In genomic region chr9:5872496-5872895, GRCh38 we compare ENCODE assay signal across 21 cellular contexts. TPM values are rescaled to one million over a fixed set of nuclear protein-coding genes. Genes with fewer than 3 reads are reported as not detected.
A peak's percentile ranks its signal among the peaks of the same experiment; 100 is the strongest.
DNase-seq lines count a peak whose midpoint lies in the region; ATAC-seq, FAIRE-seq and TF ChIP-seq lines count a peak whose summit lies in the region.
"Had no signal": no experiment of that assay in that cellular context is flagged by ENCODE, and none has a peak within 500 bp of the region (broad histone marks: within the 10 kb centered on the region; RNA-seq: fewer than 3 reads in every experiment).

No MANE protein-coding gene starts in this region.

- no peak overlapping the region for H3K27ac ChIP-seq in left lung
- no peak overlapping the region for H3K27ac ChIP-seq in upper lobe of right lung
- no peak overlapping the region for H3K27ac ChIP-seq in coronary artery

- H3K4me3 ChIP-seq in left lung (no peak overlapping the region), upper lobe of right lung (no peak overlapping the region), coronary artery (no peak overlapping the region)
- H3K4me3 ChIP-seq: GM12878, K562 had no signal

- peak overlapping the region in 1 of 2 donors; percentile 74 for H3K27ac Mint-ChIP-seq in natural killer cell
- H3K27ac Mint-ChIP-seq in natural killer cell treated with Interleukin-12 subunit alpha and Interleukin-12 subunit beta and Interleukin-15 and Interleukin-18, amount 100 ng/mL, for 72 hours = peak overlapping the region in 1 of 2 donors; percentile 70
- H3K27ac Mint-ChIP-seq: CD4-positive, CD25-positive, alpha-beta regulatory T cell had no signal

- H3K4me1 ChIP-seq in left lung (no peaks in the 10 kb centered on the region), upper lobe of right lung (no peaks in the 10 kb centered on the region)

- H3K4me1 Mint-ChIP-seq in natural killer cell = peaks cover 50 to 52% of the 10 kb centered on the region in 2 donors
- H3K4me1 Mint-ChIP-seq in natural killer cell treated with Interleukin-12 subunit alpha and Interleukin-12 subunit beta and Interleukin-15 and Interleukin-18, amount 100 ng/mL, for 72 hours (ENCODE audit: low read depth in 2 of 2) = peaks cover 32 to 39% of the 10 kb centered on the region in 2 donors

- H3K27me3 Mint-ChIP-seq in natural killer cell (ENCODE audit: low read depth in 2 of 2) = no peaks in the 10 kb centered on the region
- no peaks in the 10 kb centered on the region for H3K27me3 Mint-ChIP-seq in natural killer cell treated with Interleukin-12 subunit alpha and Interleukin-12 subunit beta and Interleukin-15 and Interleukin-18, amount 100 ng/mL, for 72 hours
- H3K27me3 Mint-ChIP-seq: CD4-positive, CD25-positive, alpha-beta regulatory T cell had no signal

- H3K9me3 ChIP-seq in left lung (no peaks in the 10 kb centered on the region), upper lobe of right lung (no peaks in the 10 kb centered on the region)

- peak; percentile 95 for FAIRE-seq in endometrium (lab: Jason Lieb, UNC)
- FAIRE-seq: A204.1, GM12878, GM18507, HTR-8/SVneo, K562 had no signal

- intact Hi-C loops in natural killer cell (cut with micrococcal nuclease) = no loop called here
- intact Hi-C loops in left lung (cut with DNase I) = no loop called here
- intact Hi-C loops in upper lobe of right lung (cut with DNase I) = no loop called here

- ATAC-seq in natural killer cell (no peak), left lung (peak; percentile 26), upper lobe of right lung (peak; percentile 7)
- no peak for ATAC-seq in natural killer cell treated with Interleukin-12 subunit alpha and Interleukin-12 subunit beta and Interleukin-15 and Interleukin-18, amount 100 ng/mL, for 72 hours
- ATAC-seq: GM12878, K562 had no signal

- H3K4me3 Mint-ChIP-seq in natural killer cell = peak overlapping the region; percentile 45
- no peak overlapping the region for H3K4me3 Mint-ChIP-seq in natural killer cell treated with Interleukin-12 subunit alpha and Interleukin-12 subunit beta and Interleukin-15 and Interleukin-18, amount 100 ng/mL, for 72 hours
- H3K4me3 Mint-ChIP-seq: CD4-positive, CD25-positive, alpha-beta regulatory T cell had no signal

- no peaks in the 10 kb centered on the region for H3K27me3 ChIP-seq in left lung
- no peaks in the 10 kb centered on the region for H3K27me3 ChIP-seq in upper lobe of right lung

- DNase-seq in natural killer cell (no peak), left lung (no peak), upper lobe of right lung (no peak), T-helper 9 cell (no peak), iPS-NIHi7 (ENCODE audit: extremely low spot score) (no peak), coronary artery (ENCODE audit: low spot score) (no peak)
- DNase-seq in natural killer cell treated with Interleukin-12 subunit alpha and Interleukin-12 subunit beta and Interleukin-15 and Interleukin-18, amount 100 ng/mL, for 72 hours (ENCODE audit: low spot score) = no peak
- DNase-seq: AML-193; CD4-positive, CD25-positive, alpha-beta regulatory T cell; DMS53; NCI-H1436 treated with DMSO at 0.1 percent for 48 hours; NCI-H2081 treated with DMSO at 0.1 percent for 48 hours; NCI-H226; NCI-H526 treated with DMSO at 0.1 percent for 48 hours had no signal

- H3K36me3 ChIP-seq in left lung (no peaks in the 10 kb centered on the region), upper lobe of right lung (no peaks in the 10 kb centered on the region)

- no peak for TF ChIP-seq CTCF in natural killer cell (IDR thresholded peaks at IDR 0.05)
- TF ChIP-seq CTCF in left lung (IDR thresholded peaks at IDR 0.05) = no peak
- TF ChIP-seq CTCF in upper lobe of right lung (IDR thresholded peaks at IDR 0.05) = no peak
- no peak for TF ChIP-seq CTCF in coronary artery (IDR thresholded peaks at IDR 0.05)

- no peaks in the 10 kb centered on the region for H3K36me3 Mint-ChIP-seq in natural killer cell
- no peaks in the 10 kb centered on the region for H3K36me3 Mint-ChIP-seq in natural killer cell treated with Interleukin-12 subunit alpha and Interleukin-12 subunit beta and Interleukin-15 and Interleukin-18, amount 100 ng/mL, for 72 hours

- no peaks in the 10 kb centered on the region for H3K9me3 Mint-ChIP-seq in natural killer cell
- H3K9me3 Mint-ChIP-seq in natural killer cell treated with Interleukin-12 subunit alpha and Interleukin-12 subunit beta and Interleukin-15 and Interleukin-18, amount 100 ng/mL, for 72 hours = peaks cover 5% of the 10 kb centered on the region

RNA-seq across cellular contexts. Expression of gene MLANA, which starts 18.2 kb away (rescaled TPM):
- total RNA-seq in natural killer cell = not detected
- not detected for total RNA-seq in natural killer cell treated with Interleukin-12 subunit alpha and Interleukin-12 subunit beta and Interleukin-15 and Interleukin-18, amount 100 ng/mL, for 72 hours
- not detected for total RNA-seq in left lung
- not detected for total RNA-seq in upper lobe of right lung
- total RNA-seq: CD4-positive, CD25-positive, alpha-beta regulatory T cell; K562; OCI-LY7 had no signal

RNA-seq across cellular contexts. Expression of gene ERMP1, which starts 39.6 kb away (rescaled TPM):
- total RNA-seq in natural killer cell (10 to 100 TPM; 24.7 to 52.0 (median 29.3) TPM), left lung (10 to 100 TPM; 21.5 to 28.7 TPM), upper lobe of right lung (34.8 TPM)
- 10 to 100 TPM; 17.7 to 28.0 TPM for total RNA-seq in natural killer cell treated with Interleukin-12 subunit alpha and Interleukin-12 subunit beta and Interleukin-15 and Interleukin-18, amount 100 ng/mL, for 72 hours

Comparison
In these comparisons a context has a peak if more than half of its experiments do, and no peak if none do; other contexts are left out.
1. ATAC-seq: peak in left lung (single experiment) and upper lobe of right lung (single experiment); none in natural killer cell (0 of 3) and natural killer cell treated with Interleukin-12 subunit alpha and Interleukin-12 subunit beta and Interleukin-15 and Interleukin-18, amount 100 ng/mL, for 72 hours (0 of 2).